In the genomic region with DNA sequence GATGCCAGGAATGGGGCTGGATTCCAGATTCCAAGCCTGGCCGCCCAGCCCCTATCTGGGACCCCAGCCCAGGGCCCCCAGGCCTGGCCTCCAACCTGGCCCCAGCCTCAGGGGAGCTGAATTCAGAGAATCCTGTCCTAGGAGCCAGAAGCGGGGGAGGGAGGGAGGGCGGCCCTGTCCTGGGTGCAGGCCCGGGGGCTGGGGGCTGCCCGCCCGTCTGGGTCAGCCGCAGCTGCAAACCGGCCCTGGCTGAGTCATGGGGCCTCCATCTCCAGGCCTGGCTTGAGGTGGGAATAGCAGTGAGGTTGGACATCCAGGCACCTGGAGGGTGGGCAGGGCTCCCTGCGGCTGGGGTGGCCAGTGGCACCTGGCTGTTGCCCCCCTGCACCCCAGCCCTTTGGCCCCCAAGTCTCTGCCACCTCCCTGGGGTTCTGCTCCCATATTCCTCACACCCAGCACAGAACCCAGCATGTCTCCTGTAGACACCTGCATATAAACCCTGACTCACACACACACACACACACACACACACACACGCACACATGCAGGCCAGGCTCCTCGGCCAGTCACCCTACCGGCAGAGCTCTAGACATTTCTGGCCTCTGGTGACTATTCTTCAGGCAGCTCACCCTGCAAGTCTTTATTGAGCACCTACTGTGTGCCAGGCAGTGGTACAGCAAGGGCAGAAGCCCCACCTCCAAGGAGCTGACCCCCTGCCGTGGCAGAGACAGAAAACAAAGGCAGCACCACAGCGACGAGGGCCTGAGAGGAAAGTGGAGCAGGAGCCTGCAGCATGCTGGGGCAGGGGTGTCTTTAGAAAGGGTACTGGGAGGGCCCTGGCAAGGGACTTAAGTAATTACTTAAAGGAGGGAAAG, we compare ENCODE assay signal across 17 cellular contexts. TPM values are rescaled to one million over a fixed set of nuclear protein-coding genes. Genes with fewer than 3 reads are reported as not detected.
DNase-seq lines count a peak whose midpoint lies in the region; ATAC-seq and FAIRE-seq lines count a peak whose summit lies in the region.
"Had no signal": no experiment of that assay in that cellular context is flagged by ENCODE, and none has a peak within 500 bp of the region (broad histone marks: within the 10 kb centered on the region; RNA-seq: fewer than 3 reads in every experiment).

No MANE protein-coding gene starts in this region.

- no peaks in the 10 kb centered on the region for H3K4me1 Mint-ChIP-seq in activated naive CD8-positive, alpha-beta T cell treated with anti-CD3 and anti-CD28 coated beads for 36 hours
- no peaks in the 10 kb centered on the region for H3K4me1 Mint-ChIP-seq in activated naive CD8-positive, alpha-beta T cell treated with anti-CD3 and anti-CD28 coated beads, Interleukin-2, amount 50 U/mL, for 24 hours
- no peaks in the 10 kb centered on the region for H3K4me1 Mint-ChIP-seq in activated T-cell treated with anti-CD3 and anti-CD28 coated beads, Interleukin-2, amount 50 U/mL, for 24 hours (ENCODE audit: low read depth)

- no peak for DNase-seq in activated naive CD8-positive, alpha-beta T cell treated with anti-CD3 and anti-CD28 coated beads for 36 hours
- no peak for DNase-seq in activated naive CD8-positive, alpha-beta T cell treated with anti-CD3 and anti-CD28 coated beads, Interleukin-2, amount 50 U/mL, for 24 hours
- DNase-seq in amniotic epithelial cell (ENCODE audit: low read depth) = peak; percentile 66
- peak; percentile 92 for DNase-seq in islet precursor cell
- DNase-seq in urothelium cell line (ENCODE audit: low spot score) = peak; percentile 49
- no peak for DNase-seq in hippocampal formation (lab: John Stamatoyannopoulos, UW)
- no peak for DNase-seq in RPMI8226
- no peak for DNase-seq in activated T-cell treated with anti-CD3 and anti-CD28 coated beads, Interleukin-2, amount 50 U/mL, for 24 hours
- DNase-seq: activated CD4-positive, alpha-beta T cell treated with anti-CD3 and anti-CD28 coated beads for 48 hours; activated CD8-positive, alpha-beta memory T cell treated with anti-CD3 and anti-CD28 coated beads, Interleukin-2, amount 50 U/mL, for 4 hours; activated naive CD4-positive, alpha-beta T cell; DMS153; KG1; left colon; SIG-M5 had no signal

- no peaks in the 10 kb centered on the region for H3K36me3 Mint-ChIP-seq in activated naive CD8-positive, alpha-beta T cell treated with anti-CD3 and anti-CD28 coated beads for 36 hours
- H3K36me3 Mint-ChIP-seq in activated naive CD8-positive, alpha-beta T cell treated with anti-CD3 and anti-CD28 coated beads, Interleukin-2, amount 50 U/mL, for 24 hours (ENCODE audit: low read depth) = no peaks in the 10 kb centered on the region
- no peaks in the 10 kb centered on the region for H3K36me3 Mint-ChIP-seq in activated T-cell treated with anti-CD3 and anti-CD28 coated beads, Interleukin-2, amount 50 U/mL, for 24 hours (ENCODE audit: low read depth)

- H3K27ac Mint-ChIP-seq in activated naive CD8-positive, alpha-beta T cell treated with anti-CD3 and anti-CD28 coated beads for 36 hours = peak overlapping the region; percentile 23
- no peak overlapping the region for H3K27ac Mint-ChIP-seq in activated naive CD8-positive, alpha-beta T cell treated with anti-CD3 and anti-CD28 coated beads, Interleukin-2, amount 50 U/mL, for 24 hours
- no peak overlapping the region for H3K27ac Mint-ChIP-seq in activated T-cell treated with anti-CD3 and anti-CD28 coated beads, Interleukin-2, amount 50 U/mL, for 24 hours

- no peaks in the 10 kb centered on the region for H3K9me3 Mint-ChIP-seq in activated naive CD8-positive, alpha-beta T cell treated with anti-CD3 and anti-CD28 coated beads for 36 hours
- no peaks in the 10 kb centered on the region for H3K9me3 Mint-ChIP-seq in activated naive CD8-positive, alpha-beta T cell treated with anti-CD3 and anti-CD28 coated beads, Interleukin-2, amount 50 U/mL, for 24 hours
- no peaks in the 10 kb centered on the region for H3K9me3 Mint-ChIP-seq in activated T-cell treated with anti-CD3 and anti-CD28 coated beads, Interleukin-2, amount 50 U/mL, for 24 hours

- H3K27me3 Mint-ChIP-seq in activated naive CD8-positive, alpha-beta T cell treated with anti-CD3 and anti-CD28 coated beads for 36 hours = no peaks in the 10 kb centered on the region
- H3K27me3 Mint-ChIP-seq in activated naive CD8-positive, alpha-beta T cell treated with anti-CD3 and anti-CD28 coated beads, Interleukin-2, amount 50 U/mL, for 24 hours = no peaks in the 10 kb centered on the region
- H3K27me3 Mint-ChIP-seq in activated T-cell treated with anti-CD3 and anti-CD28 coated beads, Interleukin-2, amount 50 U/mL, for 24 hours = no peaks in the 10 kb centered on the region

- H3K4me3 Mint-ChIP-seq in activated naive CD8-positive, alpha-beta T cell treated with anti-CD3 and anti-CD28 coated beads for 36 hours = no peak overlapping the region
- H3K4me3 Mint-ChIP-seq in activated naive CD8-positive, alpha-beta T cell treated with anti-CD3 and anti-CD28 coated beads, Interleukin-2, amount 50 U/mL, for 24 hours = no peak overlapping the region
- no peak overlapping the region for H3K4me3 Mint-ChIP-seq in activated T-cell treated with anti-CD3 and anti-CD28 coated beads, Interleukin-2, amount 50 U/mL, for 24 hours

- ATAC-seq in activated naive CD8-positive, alpha-beta T cell treated with anti-CD3 and anti-CD28 coated beads, Interleukin-2, amount 50 U/mL, for 24 hours = no peak
- ATAC-seq: A549, left colon had no signal

- FAIRE-seq in urothelium cell line (lab: Jason Lieb, UNC) = no peak
- FAIRE-seq: A549, GM18507 had no signal

RNA-seq across cellular contexts. Expression of a gene that starts 50.4 kb away (rescaled TPM):
- total RNA-seq in activated naive CD8-positive, alpha-beta T cell treated with anti-CD3 and anti-CD28 coated beads for 36 hours = 1 to 10 TPM in 1 of 2 experiments, under 1 TPM in 1; 0.85 to 1.0 TPM

Comparison
In these comparisons a context has a peak if more than half of its experiments do, and no peak if none do; other contexts are left out.
1. DNase-seq: peak in amniotic epithelial cell (single experiment), islet precursor cell (single experiment) and urothelium cell line (single experiment); none in activated naive CD8-positive, alpha-beta T cell treated with anti-CD3 and anti-CD28 coated beads for 36 hours (single experiment), activated naive CD8-positive, alpha-beta T cell treated with anti-CD3 and anti-CD28 coated beads, Interleukin-2, amount 50 U/mL, for 24 hours (single experiment), hippocampal formation (0 of 2), RPMI8226 (single experiment) and activated T-cell treated with anti-CD3 and anti-CD28 coated beads, Interleukin-2, amount 50 U/mL, for 24 hours (single experiment).